In genomic region chr21:42939581-42940413, GRCh38 we compare ENCODE assay signal across 9 cellular contexts. TPM values are rescaled to one million over a fixed set of nuclear protein-coding genes. Genes with fewer than 3 reads are reported as not detected.
DNase-seq lines count a peak whose midpoint lies in the region; ATAC-seq, FAIRE-seq and TF ChIP-seq lines count a peak whose summit lies in the region.
"Had no signal": no experiment of that assay in that cellular context is flagged by ENCODE, and none has a peak within 500 bp of the region (broad histone marks: within the 10 kb centered on the region; RNA-seq: fewer than 3 reads in every experiment).

No MANE protein-coding gene starts in this region.

- no peaks in the 10 kb centered on the region for H3K9me3 Mint-ChIP-seq in activated T-cell treated with anti-CD3 and anti-CD28 coated beads, Interleukin-2, amount 50 U/mL, for 24 hours
- H3K9me3 Mint-ChIP-seq in activated CD8-positive, alpha-beta T cell treated with anti-CD3 and anti-CD28 coated beads, Interleukin-2, amount 10 ng/mL, durations not matched to agents 7 days and 5 days (ENCODE audit: insufficient read depth): no peaks in the 10 kb centered on the region

- peaks cover 4% of the 10 kb centered on the region for H3K4me1 Mint-ChIP-seq in activated T-cell treated with anti-CD3 and anti-CD28 coated beads, Interleukin-2, amount 50 U/mL, for 24 hours (ENCODE audit: low read depth)
- H3K4me1 Mint-ChIP-seq in activated CD8-positive, alpha-beta T cell treated with anti-CD3 and anti-CD28 coated beads, Interleukin-2, amount 10 ng/mL, durations not matched to agents 7 days and 5 days (ENCODE audit: low read depth): no peaks in the 10 kb centered on the region

- DNase-seq in H54 (ENCODE audit: insufficient read length, low spot score) (peak; percentile 87), adipocyte (ENCODE audit: low read depth) (peak; percentile 98), heart right ventricle (peak in 1 of 2 donors; percentile 86)
- no peak for DNase-seq in activated T-cell treated with anti-CD3 and anti-CD28 coated beads, Interleukin-2, amount 50 U/mL, for 24 hours
- DNase-seq in activated CD8-positive, alpha-beta T cell treated with anti-CD3 and anti-CD28 coated beads, Interleukin-2, amount 10 ng/mL, durations not matched to agents 7 days and 5 days: no peak

- peak; percentile 91 to 99 (median 95) for ATAC-seq in heart right ventricle
- ATAC-seq in activated CD8-positive, alpha-beta T cell treated with anti-CD3 and anti-CD28 coated beads, Interleukin-2, amount 10 ng/mL, durations not matched to agents 7 days and 5 days: no peak
- ATAC-seq in GM21423 (IDR thresholded peaks at IDR 0.05; ENCODE audit: unreplicated experiment): no peak
- no peak for ATAC-seq in GM18517 (IDR thresholded peaks at IDR 0.05; ENCODE audit: unreplicated experiment)

- peak overlapping the region; percentile 40 for H3K9ac ChIP-seq in adipocyte (ENCODE audit: low read length)
- H3K9ac ChIP-seq in skeletal muscle tissue (ENCODE audit: low read depth in 1 of 3, low read length in 3 of 3): peak overlapping the region in 1 of 3 donors; percentile 56

- H3K36me3 Mint-ChIP-seq in activated T-cell treated with anti-CD3 and anti-CD28 coated beads, Interleukin-2, amount 50 U/mL, for 24 hours (ENCODE audit: low read depth): no peaks in the 10 kb centered on the region
- H3K36me3 Mint-ChIP-seq in activated CD8-positive, alpha-beta T cell treated with anti-CD3 and anti-CD28 coated beads, Interleukin-2, amount 10 ng/mL, durations not matched to agents 7 days and 5 days (ENCODE audit: low read depth): no peaks in the 10 kb centered on the region

- CTCF ChIA-PET in activated CD8-positive, alpha-beta T cell treated with anti-CD3 and anti-CD28 coated beads, Interleukin-2, amount 10 ng/mL, durations not matched to agents 7 days and 5 days (lab: Charles Lee): no interaction called here

- H3K4me3 ChIP-seq in adipocyte (ENCODE audit: low read length): peak overlapping the region; percentile 70
- H3K4me3 ChIP-seq in heart right ventricle: peak overlapping the region in 4 of 10 donors; percentile 25 to 36 (median 32)
- peak overlapping the region in 2 of 3 donors; percentile 35 to 38 for H3K4me3 ChIP-seq in skeletal muscle tissue (ENCODE audit: low read length in 3 of 3)

- H3K27me3 ChIP-seq in adipocyte (replicated peaks; ENCODE audit: control insufficient read depth, insufficient read depth, low read length): no peaks in the 10 kb centered on the region
- no peaks in the 10 kb centered on the region for H3K27me3 ChIP-seq in heart right ventricle
- no peaks in the 10 kb centered on the region for H3K27me3 ChIP-seq in skeletal muscle tissue (ENCODE audit: control insufficient read depth in 3 of 3, insufficient read depth in 3 of 3, low read length in 3 of 3)

- H3K36me3 ChIP-seq in adipocyte (ENCODE audit: control insufficient read depth, insufficient read depth, low read length, severe bottlenecking) (no peaks in the 10 kb centered on the region), heart right ventricle (no peaks in the 10 kb centered on the region), skeletal muscle tissue (ENCODE audit: control insufficient read depth in 3 of 3, insufficient read depth in 3 of 3, low read length in 3 of 3) (no peaks in the 10 kb centered on the region)

- intact Hi-C loops in heart right ventricle (cut with DNase I): loop anchor here in 1 of 10 donors (10.0 kb wide), 1 partner anchor 865 kb away; the partner anchor contains the start of gene UMODL1

- no peak for FAIRE-seq in H54 (lab: Jason Lieb, UNC)
- FAIRE-seq: islet of Langerhans had no signal

- 41 to 45% methylated on average over 16 of the region's 16 CpGs for WGBS in heart right ventricle, 2 donors

- TF ChIP-seq CTCF in heart right ventricle (IDR thresholded peaks at IDR 0.05): no peak

- no peak overlapping the region for H3K4me3 Mint-ChIP-seq in activated T-cell treated with anti-CD3 and anti-CD28 coated beads, Interleukin-2, amount 50 U/mL, for 24 hours
- H3K4me3 Mint-ChIP-seq in activated CD8-positive, alpha-beta T cell treated with anti-CD3 and anti-CD28 coated beads, Interleukin-2, amount 10 ng/mL, durations not matched to agents 7 days and 5 days: no peak overlapping the region

- H3K27ac Mint-ChIP-seq in activated T-cell treated with anti-CD3 and anti-CD28 coated beads, Interleukin-2, amount 50 U/mL, for 24 hours: no peak overlapping the region
- no peak overlapping the region for H3K27ac Mint-ChIP-seq in activated CD8-positive, alpha-beta T cell treated with anti-CD3 and anti-CD28 coated beads, Interleukin-2, amount 10 ng/mL, durations not matched to agents 7 days and 5 days

- POLR2A ChIA-PET in activated CD8-positive, alpha-beta T cell treated with anti-CD3 and anti-CD28 coated beads, Interleukin-2, amount 10 ng/mL, durations not matched to agents 7 days and 5 days (lab: Charles Lee): no interaction called here

- H3K4me1 ChIP-seq in adipocyte (ENCODE audit: control insufficient read depth, insufficient read depth, low read length): peaks cover 11% of the 10 kb centered on the region
- H3K4me1 ChIP-seq in heart right ventricle: peaks cover 0 to 16% (median 7%) of the 10 kb centered on the region in 9 donors
- peaks cover 5 to 7% (median 7%) of the 10 kb centered on the region in 3 donors for H3K4me1 ChIP-seq in skeletal muscle tissue (ENCODE audit: control insufficient read depth in 3 of 3, insufficient read depth in 3 of 3, low read length in 3 of 3)

- no peaks in the 10 kb centered on the region for H3K27me3 Mint-ChIP-seq in activated T-cell treated with anti-CD3 and anti-CD28 coated beads, Interleukin-2, amount 50 U/mL, for 24 hours
- peaks cover 3% of the 10 kb centered on the region for H3K27me3 Mint-ChIP-seq in activated CD8-positive, alpha-beta T cell treated with anti-CD3 and anti-CD28 coated beads, Interleukin-2, amount 10 ng/mL, durations not matched to agents 7 days and 5 days (ENCODE audit: low read depth)

- H3K27ac ChIP-seq in heart right ventricle: peak overlapping the region in 8 of 10 donors; percentile 42 to 71 (median 64)
- H3K27ac ChIP-seq in skeletal muscle tissue (ENCODE audit: low read depth, low read length): peak overlapping the region; percentile 66

- no peak for TF ChIP-seq POLR2A in H54 (IDR thresholded peaks at IDR 0.05; ENCODE audit: low read depth, low read length)

- H3K9me3 ChIP-seq in adipocyte (ENCODE audit: control insufficient read depth, low read length) (no peaks in the 10 kb centered on the region), heart right ventricle (no peaks in the 10 kb centered on the region), skeletal muscle tissue (ENCODE audit: control insufficient read depth in 3 of 3, low read length in 3 of 3) (no peaks in the 10 kb centered on the region)

RNA-seq across cellular contexts. Expression of gene ERVH48-1, which starts 14.4 kb away (rescaled TPM):
- total RNA-seq in heart right ventricle (under 1 TPM in 1 of 10 donors, not detected in 9; 0.09 TPM), skeletal muscle tissue (not detected)
- under 1 TPM in 1 of 2 donors, not detected in 1; 0.03 TPM for polyA plus RNA-seq in heart right ventricle
- total RNA-seq in activated CD8-positive, alpha-beta T cell treated with anti-CD3 and anti-CD28 coated beads, Interleukin-2, amount 10 ng/mL, durations not matched to agents 7 days and 5 days: under 1 TPM in 1 of 2 experiments, not detected in 1; 0.13 TPM

RNA-seq across cellular contexts. Expression of gene PKNOX1, which starts 34.6 kb away (rescaled TPM):
- total RNA-seq in heart right ventricle (10 to 100 TPM in 2 of 10 donors, 1 to 10 TPM in 8; 5.0 to 11.6 (median 7.7) TPM), skeletal muscle tissue (8.9 TPM)
- polyA plus RNA-seq in heart right ventricle: 1 to 10 TPM; 5.8 to 6.0 TPM
- 10 to 100 TPM; 23.9 to 25.3 TPM for total RNA-seq in activated CD8-positive, alpha-beta T cell treated with anti-CD3 and anti-CD28 coated beads, Interleukin-2, amount 10 ng/mL, durations not matched to agents 7 days and 5 days

RNA-seq across cellular contexts. Expression of gene NDUFV3, which starts 46.7 kb away (rescaled TPM):
- total RNA-seq in heart right ventricle (10 to 100 TPM; 42.6 to 63.7 (median 52.2) TPM), skeletal muscle tissue (45.9 TPM)
- 10 to 100 TPM; 25.9 to 57.1 TPM for polyA plus RNA-seq in heart right ventricle
- 10 to 100 TPM; 27.7 to 28.1 TPM for total RNA-seq in activated CD8-positive, alpha-beta T cell treated with anti-CD3 and anti-CD28 coated beads, Interleukin-2, amount 10 ng/mL, durations not matched to agents 7 days and 5 days

Comparison
In these comparisons a context has a peak if more than half of its experiments do, and no peak if none do; other contexts are left out.
1. DNase-seq: peak in H54 (single experiment) and adipocyte (single experiment); none in activated T-cell treated with anti-CD3 and anti-CD28 coated beads, Interleukin-2, amount 50 U/mL, for 24 hours (single experiment) and activated CD8-positive, alpha-beta T cell treated with anti-CD3 and anti-CD28 coated beads, Interleukin-2, amount 10 ng/mL, durations not matched to agents 7 days and 5 days (single experiment).
2. ATAC-seq: peak in heart right ventricle (8 of 8); none in activated CD8-positive, alpha-beta T cell treated with anti-CD3 and anti-CD28 coated beads, Interleukin-2, amount 10 ng/mL, durations not matched to agents 7 days and 5 days (single experiment), GM21423 (single experiment) and GM18517 (single experiment).